Comparison of ENCODE assay signal across 1 cellular context in the genomic region with DNA sequence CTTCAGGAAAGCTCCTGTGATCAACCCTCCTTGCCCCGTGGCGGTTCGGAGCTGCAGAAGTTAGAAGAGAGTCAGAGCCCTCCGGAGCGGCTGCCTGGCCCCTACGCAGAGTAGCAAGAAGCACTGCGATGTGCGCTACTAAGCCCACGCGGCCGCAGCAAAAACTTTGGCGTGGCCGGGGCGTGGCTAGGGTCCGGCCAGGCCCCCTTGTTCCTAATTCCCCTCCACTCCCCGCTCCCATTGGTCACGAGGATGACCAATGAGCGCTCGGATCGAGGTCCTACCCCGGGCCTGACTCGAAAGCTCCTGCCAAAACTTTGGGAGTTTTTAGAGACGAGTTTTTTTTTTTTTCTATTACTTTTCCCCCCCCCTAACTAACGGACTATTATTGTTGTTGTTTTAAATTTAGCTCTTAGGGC.
TF ChIP-seq lines count a peak whose summit lies in the region.

A gene with protein sequence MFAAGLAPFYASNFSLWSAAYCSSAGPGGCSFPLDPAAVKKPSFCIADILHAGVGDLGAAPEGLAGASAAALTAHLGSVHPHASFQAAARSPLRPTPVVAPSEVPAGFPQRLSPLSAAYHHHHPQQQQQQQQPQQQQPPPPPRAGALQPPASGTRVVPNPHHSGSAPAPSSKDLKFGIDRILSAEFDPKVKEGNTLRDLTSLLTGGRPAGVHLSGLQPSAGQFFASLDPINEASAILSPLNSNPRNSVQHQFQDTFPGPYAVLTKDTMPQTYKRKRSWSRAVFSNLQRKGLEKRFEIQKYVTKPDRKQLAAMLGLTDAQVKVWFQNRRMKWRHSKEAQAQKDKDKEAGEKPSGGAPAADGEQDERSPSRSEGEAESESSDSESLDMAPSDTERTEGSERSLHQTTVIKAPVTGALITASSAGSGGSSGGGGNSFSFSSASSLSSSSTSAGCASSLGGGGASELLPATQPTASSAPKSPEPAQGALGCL (plus strand): TSS at position 354 of the 419 bp plus-strand sequence. CDS start 415 bp downstream, outside the sequence.

TF ChIP-seq in GM12878, 131 proteins besides CTCF, POLR2A, EP300 and RAD21 (continued from another document):
- TF ChIP-seq, protein P1, sequence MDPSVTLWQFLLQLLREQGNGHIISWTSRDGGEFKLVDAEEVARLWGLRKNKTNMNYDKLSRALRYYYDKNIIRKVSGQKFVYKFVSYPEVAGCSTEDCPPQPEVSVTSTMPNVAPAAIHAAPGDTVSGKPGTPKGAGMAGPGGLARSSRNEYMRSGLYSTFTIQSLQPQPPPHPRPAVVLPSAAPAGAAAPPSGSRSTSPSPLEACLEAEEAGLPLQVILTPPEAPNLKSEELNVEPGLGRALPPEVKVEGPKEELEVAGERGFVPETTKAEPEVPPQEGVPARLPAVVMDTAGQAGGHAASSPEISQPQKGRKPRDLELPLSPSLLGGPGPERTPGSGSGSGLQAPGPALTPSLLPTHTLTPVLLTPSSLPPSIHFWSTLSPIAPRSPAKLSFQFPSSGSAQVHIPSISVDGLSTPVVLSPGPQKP (IDR thresholded peaks at IDR 0.05; ENCODE audit: low read depth, low read length), result no peak
- TF ChIP-seq, protein P2, sequence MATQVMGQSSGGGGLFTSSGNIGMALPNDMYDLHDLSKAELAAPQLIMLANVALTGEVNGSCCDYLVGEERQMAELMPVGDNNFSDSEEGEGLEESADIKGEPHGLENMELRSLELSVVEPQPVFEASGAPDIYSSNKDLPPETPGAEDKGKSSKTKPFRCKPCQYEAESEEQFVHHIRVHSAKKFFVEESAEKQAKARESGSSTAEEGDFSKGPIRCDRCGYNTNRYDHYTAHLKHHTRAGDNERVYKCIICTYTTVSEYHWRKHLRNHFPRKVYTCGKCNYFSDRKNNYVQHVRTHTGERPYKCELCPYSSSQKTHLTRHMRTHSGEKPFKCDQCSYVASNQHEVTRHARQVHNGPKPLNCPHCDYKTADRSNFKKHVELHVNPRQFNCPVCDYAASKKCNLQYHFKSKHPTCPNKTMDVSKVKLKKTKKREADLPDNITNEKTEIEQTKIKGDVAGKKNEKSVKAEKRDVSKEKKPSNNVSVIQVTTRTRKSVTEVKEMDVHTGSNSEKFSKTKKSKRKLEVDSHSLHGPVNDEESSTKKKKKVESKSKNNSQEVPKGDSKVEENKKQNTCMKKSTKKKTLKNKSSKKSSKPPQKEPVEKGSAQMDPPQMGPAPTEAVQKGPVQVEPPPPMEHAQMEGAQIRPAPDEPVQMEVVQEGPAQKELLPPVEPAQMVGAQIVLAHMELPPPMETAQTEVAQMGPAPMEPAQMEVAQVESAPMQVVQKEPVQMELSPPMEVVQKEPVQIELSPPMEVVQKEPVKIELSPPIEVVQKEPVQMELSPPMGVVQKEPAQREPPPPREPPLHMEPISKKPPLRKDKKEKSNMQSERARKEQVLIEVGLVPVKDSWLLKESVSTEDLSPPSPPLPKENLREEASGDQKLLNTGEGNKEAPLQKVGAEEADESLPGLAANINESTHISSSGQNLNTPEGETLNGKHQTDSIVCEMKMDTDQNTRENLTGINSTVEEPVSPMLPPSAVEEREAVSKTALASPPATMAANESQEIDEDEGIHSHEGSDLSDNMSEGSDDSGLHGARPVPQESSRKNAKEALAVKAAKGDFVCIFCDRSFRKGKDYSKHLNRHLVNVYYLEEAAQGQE (IDR thresholded peaks at IDR 0.05; ENCODE audit: low read depth, low read length), result no peak
- TF ChIP-seq, protein P3, sequence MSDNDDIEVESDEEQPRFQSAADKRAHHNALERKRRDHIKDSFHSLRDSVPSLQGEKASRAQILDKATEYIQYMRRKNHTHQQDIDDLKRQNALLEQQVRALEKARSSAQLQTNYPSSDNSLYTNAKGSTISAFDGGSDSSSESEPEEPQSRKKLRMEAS (IDR thresholded peaks at IDR 0.05; ENCODE audit: low read depth, low read length), result peak; percentile 57; the same call in 1 of the 2 replicates
- TF ChIP-seq PAX8 (IDR thresholded peaks at IDR 0.05), result no peak
- TF ChIP-seq RBBP5 (conservative IDR thresholded peaks at IDR 0.05), result no peak
